Comparison of ENCODE assay signal across 1 cellular context in the genomic region with DNA sequence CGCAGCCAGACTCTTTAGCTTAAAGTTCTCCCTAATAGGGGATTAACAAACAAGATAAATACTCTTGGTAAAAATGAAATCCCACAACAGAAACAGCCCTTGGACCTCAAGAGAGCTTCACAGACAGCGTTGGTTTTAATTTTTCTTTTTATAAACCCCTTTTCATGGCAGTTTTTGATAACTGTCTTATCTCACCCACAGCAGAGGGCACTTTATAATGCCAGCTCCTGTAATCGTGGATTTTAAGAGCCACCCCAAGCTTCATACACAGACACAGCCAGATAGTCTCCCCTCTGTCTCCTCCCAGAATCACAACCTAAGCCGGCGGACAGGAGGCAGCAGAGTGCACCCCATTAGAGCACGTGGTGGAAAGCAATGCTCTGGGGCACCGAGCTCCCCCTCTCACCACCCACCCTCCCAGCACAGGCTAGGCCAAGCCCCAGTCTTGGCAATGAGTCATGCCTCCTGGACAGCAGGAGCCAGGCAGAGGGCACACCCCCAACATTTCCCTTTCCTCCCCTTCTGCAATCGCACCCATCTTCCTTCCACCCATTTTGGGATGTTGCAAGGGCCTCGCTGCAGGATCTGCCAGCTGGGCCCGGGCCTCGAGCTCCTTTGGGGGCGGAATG.
TF ChIP-seq lines count a peak whose summit lies in the region.

No MANE protein-coding gene starts in this region.

TF ChIP-seq in K562, 482 proteins besides CTCF, POLR2A, EP300 and RAD21 (continued from another document):
- TF ChIP-seq, protein P1, sequence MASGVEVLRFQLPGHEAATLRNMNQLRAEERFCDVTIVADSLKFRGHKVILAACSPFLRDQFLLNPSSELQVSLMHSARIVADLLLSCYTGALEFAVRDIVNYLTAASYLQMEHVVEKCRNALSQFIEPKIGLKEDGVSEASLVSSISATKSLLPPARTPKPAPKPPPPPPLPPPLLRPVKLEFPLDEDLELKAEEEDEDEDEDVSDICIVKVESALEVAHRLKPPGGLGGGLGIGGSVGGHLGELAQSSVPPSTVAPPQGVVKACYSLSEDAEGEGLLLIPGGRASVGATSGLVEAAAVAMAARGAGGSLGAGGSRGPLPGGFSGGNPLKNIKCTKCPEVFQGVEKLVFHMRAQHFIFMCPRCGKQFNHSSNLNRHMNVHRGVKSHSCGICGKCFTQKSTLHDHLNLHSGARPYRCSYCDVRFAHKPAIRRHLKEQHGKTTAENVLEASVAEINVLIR (CRISPR knock-in tag; IDR thresholded peaks at IDR 0.05): no peak
- TF ChIP-seq, protein P2, sequence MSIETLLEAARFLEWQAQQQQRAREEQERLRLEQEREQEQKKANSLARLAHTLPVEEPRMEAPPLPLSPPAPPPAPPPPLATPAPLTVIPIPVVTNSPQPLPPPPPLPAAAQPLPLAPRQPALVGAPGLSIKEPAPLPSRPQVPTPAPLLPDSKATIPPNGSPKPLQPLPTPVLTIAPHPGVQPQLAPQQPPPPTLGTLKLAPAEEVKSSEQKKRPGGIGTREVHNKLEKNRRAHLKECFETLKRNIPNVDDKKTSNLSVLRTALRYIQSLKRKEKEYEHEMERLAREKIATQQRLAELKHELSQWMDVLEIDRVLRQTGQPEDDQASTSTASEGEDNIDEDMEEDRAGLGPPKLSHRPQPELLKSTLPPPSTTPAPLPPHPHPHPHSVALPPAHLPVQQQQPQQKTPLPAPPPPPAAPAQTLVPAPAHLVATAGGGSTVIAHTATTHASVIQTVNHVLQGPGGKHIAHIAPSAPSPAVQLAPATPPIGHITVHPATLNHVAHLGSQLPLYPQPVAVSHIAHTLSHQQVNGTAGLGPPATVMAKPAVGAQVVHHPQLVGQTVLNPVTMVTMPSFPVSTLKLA (conservative IDR thresholded peaks at IDR 0.05): 0 out of 4 replicates have a peak, but pooled peaks have one; percentile 30 to 44
- TF ChIP-seq, protein P3, sequence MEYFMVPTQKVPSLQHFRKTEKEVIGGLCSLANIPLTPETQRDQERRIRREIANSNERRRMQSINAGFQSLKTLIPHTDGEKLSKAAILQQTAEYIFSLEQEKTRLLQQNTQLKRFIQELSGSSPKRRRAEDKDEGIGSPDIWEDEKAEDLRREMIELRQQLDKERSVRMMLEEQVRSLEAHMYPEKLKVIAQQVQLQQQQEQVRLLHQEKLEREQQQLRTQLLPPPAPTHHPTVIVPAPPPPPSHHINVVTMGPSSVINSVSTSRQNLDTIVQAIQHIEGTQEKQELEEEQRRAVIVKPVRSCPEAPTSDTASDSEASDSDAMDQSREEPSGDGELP (CRISPR knock-in tag; IDR thresholded peaks at IDR 0.05; ENCODE audit: borderline replicate concordance): 0 out of 2 replicates have a peak, but pooled peaks have one; percentile 11
- TF ChIP-seq, protein P4, sequence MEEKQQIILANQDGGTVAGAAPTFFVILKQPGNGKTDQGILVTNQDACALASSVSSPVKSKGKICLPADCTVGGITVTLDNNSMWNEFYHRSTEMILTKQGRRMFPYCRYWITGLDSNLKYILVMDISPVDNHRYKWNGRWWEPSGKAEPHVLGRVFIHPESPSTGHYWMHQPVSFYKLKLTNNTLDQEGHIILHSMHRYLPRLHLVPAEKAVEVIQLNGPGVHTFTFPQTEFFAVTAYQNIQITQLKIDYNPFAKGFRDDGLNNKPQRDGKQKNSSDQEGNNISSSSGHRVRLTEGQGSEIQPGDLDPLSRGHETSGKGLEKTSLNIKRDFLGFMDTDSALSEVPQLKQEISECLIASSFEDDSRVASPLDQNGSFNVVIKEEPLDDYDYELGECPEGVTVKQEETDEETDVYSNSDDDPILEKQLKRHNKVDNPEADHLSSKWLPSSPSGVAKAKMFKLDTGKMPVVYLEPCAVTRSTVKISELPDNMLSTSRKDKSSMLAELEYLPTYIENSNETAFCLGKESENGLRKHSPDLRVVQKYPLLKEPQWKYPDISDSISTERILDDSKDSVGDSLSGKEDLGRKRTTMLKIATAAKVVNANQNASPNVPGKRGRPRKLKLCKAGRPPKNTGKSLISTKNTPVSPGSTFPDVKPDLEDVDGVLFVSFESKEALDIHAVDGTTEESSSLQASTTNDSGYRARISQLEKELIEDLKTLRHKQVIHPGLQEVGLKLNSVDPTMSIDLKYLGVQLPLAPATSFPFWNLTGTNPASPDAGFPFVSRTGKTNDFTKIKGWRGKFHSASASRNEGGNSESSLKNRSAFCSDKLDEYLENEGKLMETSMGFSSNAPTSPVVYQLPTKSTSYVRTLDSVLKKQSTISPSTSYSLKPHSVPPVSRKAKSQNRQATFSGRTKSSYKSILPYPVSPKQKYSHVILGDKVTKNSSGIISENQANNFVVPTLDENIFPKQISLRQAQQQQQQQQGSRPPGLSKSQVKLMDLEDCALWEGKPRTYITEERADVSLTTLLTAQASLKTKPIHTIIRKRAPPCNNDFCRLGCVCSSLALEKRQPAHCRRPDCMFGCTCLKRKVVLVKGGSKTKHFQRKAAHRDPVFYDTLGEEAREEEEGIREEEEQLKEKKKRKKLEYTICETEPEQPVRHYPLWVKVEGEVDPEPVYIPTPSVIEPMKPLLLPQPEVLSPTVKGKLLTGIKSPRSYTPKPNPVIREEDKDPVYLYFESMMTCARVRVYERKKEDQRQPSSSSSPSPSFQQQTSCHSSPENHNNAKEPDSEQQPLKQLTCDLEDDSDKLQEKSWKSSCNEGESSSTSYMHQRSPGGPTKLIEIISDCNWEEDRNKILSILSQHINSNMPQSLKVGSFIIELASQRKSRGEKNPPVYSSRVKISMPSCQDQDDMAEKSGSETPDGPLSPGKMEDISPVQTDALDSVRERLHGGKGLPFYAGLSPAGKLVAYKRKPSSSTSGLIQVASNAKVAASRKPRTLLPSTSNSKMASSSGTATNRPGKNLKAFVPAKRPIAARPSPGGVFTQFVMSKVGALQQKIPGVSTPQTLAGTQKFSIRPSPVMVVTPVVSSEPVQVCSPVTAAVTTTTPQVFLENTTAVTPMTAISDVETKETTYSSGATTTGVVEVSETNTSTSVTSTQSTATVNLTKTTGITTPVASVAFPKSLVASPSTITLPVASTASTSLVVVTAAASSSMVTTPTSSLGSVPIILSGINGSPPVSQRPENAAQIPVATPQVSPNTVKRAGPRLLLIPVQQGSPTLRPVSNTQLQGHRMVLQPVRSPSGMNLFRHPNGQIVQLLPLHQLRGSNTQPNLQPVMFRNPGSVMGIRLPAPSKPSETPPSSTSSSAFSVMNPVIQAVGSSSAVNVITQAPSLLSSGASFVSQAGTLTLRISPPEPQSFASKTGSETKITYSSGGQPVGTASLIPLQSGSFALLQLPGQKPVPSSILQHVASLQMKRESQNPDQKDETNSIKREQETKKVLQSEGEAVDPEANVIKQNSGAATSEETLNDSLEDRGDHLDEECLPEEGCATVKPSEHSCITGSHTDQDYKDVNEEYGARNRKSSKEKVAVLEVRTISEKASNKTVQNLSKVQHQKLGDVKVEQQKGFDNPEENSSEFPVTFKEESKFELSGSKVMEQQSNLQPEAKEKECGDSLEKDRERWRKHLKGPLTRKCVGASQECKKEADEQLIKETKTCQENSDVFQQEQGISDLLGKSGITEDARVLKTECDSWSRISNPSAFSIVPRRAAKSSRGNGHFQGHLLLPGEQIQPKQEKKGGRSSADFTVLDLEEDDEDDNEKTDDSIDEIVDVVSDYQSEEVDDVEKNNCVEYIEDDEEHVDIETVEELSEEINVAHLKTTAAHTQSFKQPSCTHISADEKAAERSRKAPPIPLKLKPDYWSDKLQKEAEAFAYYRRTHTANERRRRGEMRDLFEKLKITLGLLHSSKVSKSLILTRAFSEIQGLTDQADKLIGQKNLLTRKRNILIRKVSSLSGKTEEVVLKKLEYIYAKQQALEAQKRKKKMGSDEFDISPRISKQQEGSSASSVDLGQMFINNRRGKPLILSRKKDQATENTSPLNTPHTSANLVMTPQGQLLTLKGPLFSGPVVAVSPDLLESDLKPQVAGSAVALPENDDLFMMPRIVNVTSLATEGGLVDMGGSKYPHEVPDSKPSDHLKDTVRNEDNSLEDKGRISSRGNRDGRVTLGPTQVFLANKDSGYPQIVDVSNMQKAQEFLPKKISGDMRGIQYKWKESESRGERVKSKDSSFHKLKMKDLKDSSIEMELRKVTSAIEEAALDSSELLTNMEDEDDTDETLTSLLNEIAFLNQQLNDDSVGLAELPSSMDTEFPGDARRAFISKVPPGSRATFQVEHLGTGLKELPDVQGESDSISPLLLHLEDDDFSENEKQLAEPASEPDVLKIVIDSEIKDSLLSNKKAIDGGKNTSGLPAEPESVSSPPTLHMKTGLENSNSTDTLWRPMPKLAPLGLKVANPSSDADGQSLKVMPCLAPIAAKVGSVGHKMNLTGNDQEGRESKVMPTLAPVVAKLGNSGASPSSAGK (IDR thresholded peaks at IDR 0.05): peak; percentile 44; the same call in 1 of the 2 replicates
- TF ChIP-seq, protein P5, sequence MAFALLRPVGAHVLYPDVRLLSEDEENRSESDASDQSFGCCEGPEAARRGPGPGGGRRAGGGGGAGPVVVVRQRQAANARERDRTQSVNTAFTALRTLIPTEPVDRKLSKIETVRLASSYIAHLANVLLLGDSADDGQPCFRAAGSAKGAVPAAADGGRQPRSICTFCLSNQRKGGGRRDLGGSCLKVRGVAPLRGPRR (CRISPR knock-in tag; IDR thresholded peaks at IDR 0.05): no peak
- TF ChIP-seq, protein P6, sequence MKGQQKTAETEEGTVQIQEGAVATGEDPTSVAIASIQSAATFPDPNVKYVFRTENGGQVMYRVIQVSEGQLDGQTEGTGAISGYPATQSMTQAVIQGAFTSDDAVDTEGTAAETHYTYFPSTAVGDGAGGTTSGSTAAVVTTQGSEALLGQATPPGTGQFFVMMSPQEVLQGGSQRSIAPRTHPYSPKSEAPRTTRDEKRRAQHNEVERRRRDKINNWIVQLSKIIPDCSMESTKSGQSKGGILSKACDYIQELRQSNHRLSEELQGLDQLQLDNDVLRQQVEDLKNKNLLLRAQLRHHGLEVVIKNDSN (CRISPR knock-in tag; IDR thresholded peaks at IDR 0.05): peak; percentile 54
- TF ChIP-seq, protein P7, sequence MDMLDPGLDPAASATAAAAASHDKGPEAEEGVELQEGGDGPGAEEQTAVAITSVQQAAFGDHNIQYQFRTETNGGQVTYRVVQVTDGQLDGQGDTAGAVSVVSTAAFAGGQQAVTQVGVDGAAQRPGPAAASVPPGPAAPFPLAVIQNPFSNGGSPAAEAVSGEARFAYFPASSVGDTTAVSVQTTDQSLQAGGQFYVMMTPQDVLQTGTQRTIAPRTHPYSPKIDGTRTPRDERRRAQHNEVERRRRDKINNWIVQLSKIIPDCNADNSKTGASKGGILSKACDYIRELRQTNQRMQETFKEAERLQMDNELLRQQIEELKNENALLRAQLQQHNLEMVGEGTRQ (CRISPR knock-in tag; IDR thresholded peaks at IDR 0.05): peak; percentile 43; the same call in 1 of the 2 replicates
- TF ChIP-seq CBX5 (IDR thresholded peaks at IDR 0.05; ENCODE audit: borderline replicate concordance, low read depth): no peak
- no peak for TF ChIP-seq SIRT6 (IDR thresholded peaks at IDR 0.05; ENCODE audit: low read depth, low read length)
- TF ChIP-seq SIN3B (IDR thresholded peaks at IDR 0.05; ENCODE audit: low read depth): no peak
- TF ChIP-seq PRPF4 (IDR thresholded peaks at IDR 0.05; ENCODE audit: insufficient read depth, low read depth, low read length, poor library complexity, severe bottlenecking): no peak
- TF ChIP-seq MYBL2 (IDR thresholded peaks at IDR 0.05; ENCODE audit: low read depth): no peak
- TF ChIP-seq MYBL2 (CRISPR knock-in tag; IDR thresholded peaks at IDR 0.05; ENCODE audit: borderline replicate concordance): no peak
- no peak for TF ChIP-seq PPARD (CRISPR knock-in tag; IDR thresholded peaks at IDR 0.05)
- TF ChIP-seq, protein P8, sequence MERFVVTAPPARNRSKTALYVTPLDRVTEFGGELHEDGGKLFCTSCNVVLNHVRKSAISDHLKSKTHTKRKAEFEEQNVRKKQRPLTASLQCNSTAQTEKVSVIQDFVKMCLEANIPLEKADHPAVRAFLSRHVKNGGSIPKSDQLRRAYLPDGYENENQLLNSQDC (CRISPR knock-in tag; IDR thresholded peaks at IDR 0.05): no peak
- TF ChIP-seq, protein P9, sequence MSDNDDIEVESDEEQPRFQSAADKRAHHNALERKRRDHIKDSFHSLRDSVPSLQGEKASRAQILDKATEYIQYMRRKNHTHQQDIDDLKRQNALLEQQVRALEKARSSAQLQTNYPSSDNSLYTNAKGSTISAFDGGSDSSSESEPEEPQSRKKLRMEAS (CRISPR knock-in tag; IDR thresholded peaks at IDR 0.05): peak; percentile 60
- TF ChIP-seq ZNF23 (CRISPR knock-in tag; IDR thresholded peaks at IDR 0.05): no peak
- TF ChIP-seq L3MBTL2 (IDR thresholded peaks at IDR 0.05): peak; percentile 40
- TF ChIP-seq ZNF121 (CRISPR knock-in tag; conservative IDR thresholded peaks at IDR 0.05): no peak
- TF ChIP-seq, protein P10, sequence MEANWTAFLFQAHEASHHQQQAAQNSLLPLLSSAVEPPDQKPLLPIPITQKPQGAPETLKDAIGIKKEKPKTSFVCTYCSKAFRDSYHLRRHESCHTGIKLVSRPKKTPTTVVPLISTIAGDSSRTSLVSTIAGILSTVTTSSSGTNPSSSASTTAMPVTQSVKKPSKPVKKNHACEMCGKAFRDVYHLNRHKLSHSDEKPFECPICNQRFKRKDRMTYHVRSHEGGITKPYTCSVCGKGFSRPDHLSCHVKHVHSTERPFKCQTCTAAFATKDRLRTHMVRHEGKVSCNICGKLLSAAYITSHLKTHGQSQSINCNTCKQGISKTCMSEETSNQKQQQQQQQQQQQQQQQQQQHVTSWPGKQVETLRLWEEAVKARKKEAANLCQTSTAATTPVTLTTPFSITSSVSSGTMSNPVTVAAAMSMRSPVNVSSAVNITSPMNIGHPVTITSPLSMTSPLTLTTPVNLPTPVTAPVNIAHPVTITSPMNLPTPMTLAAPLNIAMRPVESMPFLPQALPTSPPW (CRISPR knock-in tag; IDR thresholded peaks at IDR 0.05): peak; percentile 42
- TF ChIP-seq, protein P11, sequence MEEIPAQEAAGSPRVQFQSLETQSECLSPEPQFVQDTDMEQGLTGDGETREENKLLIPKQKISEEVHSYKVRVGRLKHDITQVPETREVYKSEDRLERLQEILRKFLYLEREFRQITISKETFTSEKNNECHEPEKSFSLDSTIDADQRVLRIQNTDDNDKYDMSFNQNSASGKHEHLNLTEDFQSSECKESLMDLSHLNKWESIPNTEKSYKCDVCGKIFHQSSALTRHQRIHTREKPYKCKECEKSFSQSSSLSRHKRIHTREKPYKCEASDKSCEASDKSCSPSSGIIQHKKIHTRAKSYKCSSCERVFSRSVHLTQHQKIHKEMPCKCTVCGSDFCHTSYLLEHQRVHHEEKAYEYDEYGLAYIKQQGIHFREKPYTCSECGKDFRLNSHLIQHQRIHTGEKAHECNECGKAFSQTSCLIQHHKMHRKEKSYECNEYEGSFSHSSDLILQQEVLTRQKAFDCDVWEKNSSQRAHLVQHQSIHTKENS (CRISPR knock-in tag; IDR thresholded peaks at IDR 0.05): no peak
- TF ChIP-seq, protein P12, sequence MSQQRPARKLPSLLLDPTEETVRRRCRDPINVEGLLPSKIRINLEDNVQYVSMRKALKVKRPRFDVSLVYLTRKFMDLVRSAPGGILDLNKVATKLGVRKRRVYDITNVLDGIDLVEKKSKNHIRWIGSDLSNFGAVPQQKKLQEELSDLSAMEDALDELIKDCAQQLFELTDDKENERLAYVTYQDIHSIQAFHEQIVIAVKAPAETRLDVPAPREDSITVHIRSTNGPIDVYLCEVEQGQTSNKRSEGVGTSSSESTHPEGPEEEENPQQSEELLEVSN (IDR thresholded peaks at IDR 0.05; ENCODE audit: borderline replicate concordance in 1 of 2, extremely low read depth in 1 of 2, insufficient read depth in 1 of 2, insufficient read length in 1 of 2, low read depth in 1 of 2, low read length in 1 of 2, poor library complexity in 1 of 2, severe bottlenecking in 1 of 2): peak in 1 of 2 experiments; percentile 18
- no peak for TF ChIP-seq TEAD2 (tag; IDR thresholded peaks at IDR 0.05)
- no peak for TF ChIP-seq SNRNP70 (optimal IDR thresholded peaks at IDR 0.05; ENCODE audit: low read depth, low read length)
